Comparison of ENCODE assay signal across 10 cellular contexts in the genomic region with DNA sequence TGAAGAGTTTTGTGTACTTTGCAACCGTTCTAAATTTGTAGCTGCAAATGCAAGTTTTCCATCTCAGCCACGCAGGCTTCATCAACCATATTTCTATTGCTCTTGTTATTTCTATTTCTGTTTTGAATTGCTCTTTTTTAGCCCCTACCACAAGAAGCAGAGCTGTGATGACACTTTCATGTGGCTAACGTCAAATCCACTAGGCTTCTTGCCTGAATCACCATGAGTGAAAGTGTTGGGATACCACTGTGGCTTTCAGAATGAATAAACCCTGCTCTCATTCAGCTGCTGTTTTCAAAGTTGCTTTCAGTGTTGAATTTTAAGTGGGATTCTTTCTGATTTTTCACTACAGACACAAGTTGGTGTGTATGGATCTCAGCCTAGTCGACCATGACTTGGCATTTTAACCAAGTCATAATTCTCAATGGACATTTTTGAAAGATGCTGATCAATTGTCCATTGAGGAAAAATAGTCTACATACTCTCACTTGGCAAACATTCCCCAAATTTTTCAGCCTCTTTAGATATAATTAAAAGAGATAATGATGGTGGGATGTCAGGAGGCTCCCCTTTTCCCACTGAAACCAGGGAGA.
A peak's percentile ranks its signal among the peaks of the same experiment; 100 is the strongest.
DNase-seq lines count a peak whose midpoint lies in the region; ATAC-seq and TF ChIP-seq lines count a peak whose summit lies in the region.
"Had no signal": no experiment of that assay in that cellular context is flagged by ENCODE, and none has a peak within 500 bp of the region (broad histone marks: within the 10 kb centered on the region; RNA-seq: fewer than 3 reads in every experiment).

No MANE protein-coding gene starts in this region.

- H3K36me3 ChIP-seq in brain microvascular endothelial cell (replicated peaks) = no peaks in the 10 kb centered on the region
- H3K36me3 ChIP-seq: esophagus squamous epithelium had no signal

- no peak for TF ChIP-seq CTCF in brain microvascular endothelial cell (IDR thresholded peaks at IDR 0.05; ENCODE audit: low read depth, low read length, missing control alignments)

- ATAC-seq in GM18498 (IDR thresholded peaks at IDR 0.05; ENCODE audit: unreplicated experiment) = peak; percentile 88
- peak; percentile 87 for ATAC-seq in GM19438 (IDR thresholded peaks at IDR 0.05; ENCODE audit: low read depth, unreplicated experiment)
- ATAC-seq in HG03103 (IDR thresholded peaks at IDR 0.05; ENCODE audit: low read depth, unreplicated experiment) = peak; percentile 87

- H3K4me3 ChIP-seq in brain microvascular endothelial cell (ENCODE audit: low read depth, low read length) = no peak overlapping the region
- H3K4me3 ChIP-seq: esophagus squamous epithelium had no signal

- no peaks in the 10 kb centered on the region for H3K27me3 ChIP-seq in brain microvascular endothelial cell (replicated peaks)
- H3K27me3 ChIP-seq: esophagus squamous epithelium had no signal

- peak; percentile 58 for DNase-seq in amniotic epithelial cell (ENCODE audit: low read depth)
- no peak for DNase-seq in DMS79 treated with DMSO at 0.1 percent for 48 hours (lab: John Stamatoyannopoulos, UW)
- DNase-seq in NCI-H2081 treated with DMSO at 0.1 percent for 48 hours (lab: John Stamatoyannopoulos, UW) = no peak
- DNase-seq in brain microvascular endothelial cell = no peak
- DNase-seq in T-helper 9 cell = no peak
- DNase-seq: esophagus squamous epithelium, midbrain had no signal

- no peak overlapping the region for H3K27ac ChIP-seq in brain microvascular endothelial cell
- H3K27ac ChIP-seq: esophagus squamous epithelium had no signal

- in situ Hi-C loops in brain microvascular endothelial cell (cut with HindIII; ENCODE audit: low pct_ligation_motif_present, low sequenced_read_pairs) = no loop called here
